Comparison of ENCODE assay signal across 21 cellular contexts in genomic region chr10:37246637-37247036, GRCh38.
DNase-seq lines count a peak whose midpoint lies in the region; ATAC-seq and TF ChIP-seq lines count a peak whose summit lies in the region.
"Had no signal": no experiment of that assay in that cellular context is flagged by ENCODE, and none has a peak within 500 bp of the region (broad histone marks: within the 10 kb centered on the region; RNA-seq: fewer than 3 reads in every experiment).

No MANE protein-coding gene starts in this region.

- H3K27me3 ChIP-seq in OCI-LY3 (ENCODE audit: low read depth, low read length): no peaks in the 10 kb centered on the region
- H3K27me3 ChIP-seq in RWPE2 (ENCODE audit: insufficient read depth, poor library complexity, severe bottlenecking): no peaks in the 10 kb centered on the region
- H3K27me3 ChIP-seq: BLaER1 treated with 17β-estradiol and CSF1 and Interleukin-3, amounts not matched to agents 10 nM and 100 nM had no signal

- no peak for ATAC-seq in RWPE2 (ENCODE audit: low read depth)
- ATAC-seq in HG02759 (IDR thresholded peaks at IDR 0.05; ENCODE audit: unreplicated experiment): no peak
- ATAC-seq: A549, GM12878 had no signal

- no peaks in the 10 kb centered on the region for H3K79me2 ChIP-seq in OCI-LY3 (ENCODE audit: low read length)

- H3K4me3 ChIP-seq in OCI-LY3 (ENCODE audit: low read length): no peak overlapping the region
- no peak overlapping the region for H3K4me3 ChIP-seq in RWPE2 (ENCODE audit: severe bottlenecking)
- H3K4me3 ChIP-seq: A549; BLaER1 treated with 17β-estradiol and CSF1 and Interleukin-3, amounts not matched to agents 10 nM and 100 nM; GM12878 had no signal

- no peaks in the 10 kb centered on the region for H3K36me3 ChIP-seq in OCI-LY3 (replicated peaks; ENCODE audit: low read depth, low read length)
- no peaks in the 10 kb centered on the region for H3K36me3 ChIP-seq in RWPE2 (ENCODE audit: low read depth)
- H3K36me3 ChIP-seq: BLaER1 treated with 17β-estradiol and CSF1 and Interleukin-3, amounts not matched to agents 10 nM and 100 nM had no signal

- H4K20me1 ChIP-seq in OCI-LY3 (ENCODE audit: insufficient read depth, low read length): no peaks in the 10 kb centered on the region
- H4K20me1 ChIP-seq: BLaER1 treated with 17β-estradiol and CSF1 and Interleukin-3, amounts not matched to agents 10 nM and 100 nM had no signal

- H3K4me2 ChIP-seq in OCI-LY3 (ENCODE audit: low read length): no peak overlapping the region
- H3K4me2 ChIP-seq: A549; BLaER1 treated with 17β-estradiol and CSF1 and Interleukin-3, amounts not matched to agents 10 nM and 100 nM had no signal

- H3K4me1 ChIP-seq in OCI-LY3 (ENCODE audit: low read length) (no peaks in the 10 kb centered on the region), RWPE2 (ENCODE audit: insufficient read depth, poor library complexity, severe bottlenecking) (no peaks in the 10 kb centered on the region)
- H3K4me1 ChIP-seq: BLaER1 treated with 17β-estradiol and CSF1 and Interleukin-3, amounts not matched to agents 10 nM and 100 nM had no signal

- TF ChIP-seq CTCF in C4-2B (conservative IDR thresholded peaks at IDR 0.05) (peak; percentile 10), OCI-LY3 (IDR thresholded peaks at IDR 0.05; ENCODE audit: low read depth, low read length) (peak; percentile 13; the same call in 1 of the 2 replicates), RWPE2 (IDR thresholded peaks at IDR 0.05; ENCODE audit: poor library complexity, severe bottlenecking) (peak; percentile 33)

- H2AFZ ChIP-seq in OCI-LY3 (ENCODE audit: low read depth, low read length): 0 out of 2 replicates have a peak overlapping the region, but pooled peaks have one; percentile 30

- DNase-seq in RWPE2 (ENCODE audit: low spot score) (no peak), iPS-NIHi7 (ENCODE audit: extremely low spot score) (no peak)
- DNase-seq: AML-193; CD4-positive, alpha-beta memory T cell; CD4-positive, CD25-positive, alpha-beta regulatory T cell; CD8-positive, alpha-beta memory T cell; COR-L47; DMS 273 treated with DMSO at 0.1 percent for 48 hours; DMS153; DMS53; DMS79; DND-41; EL; GDM1 had no signal

- no peak overlapping the region for H3K9ac ChIP-seq in OCI-LY3 (ENCODE audit: low read length)
- H3K9ac ChIP-seq: BLaER1 treated with 17β-estradiol and CSF1 and Interleukin-3, amounts not matched to agents 10 nM and 100 nM had no signal

- H3K9me3 ChIP-seq in OCI-LY3 (ENCODE audit: insufficient read depth, low read length) (no peaks in the 10 kb centered on the region), RWPE2 (ENCODE audit: severe bottlenecking) (no peaks in the 10 kb centered on the region)
- H3K9me3 ChIP-seq: A549; BLaER1 treated with 17β-estradiol and CSF1 and Interleukin-3, amounts not matched to agents 10 nM and 100 nM had no signal

- no peak overlapping the region for H3K27ac ChIP-seq in C4-2B
- no peak overlapping the region for H3K27ac ChIP-seq in OCI-LY3 (ENCODE audit: low read length)
- H3K27ac ChIP-seq in RWPE2 (ENCODE audit: poor library complexity, severe bottlenecking): no peak overlapping the region
- H3K27ac ChIP-seq: 22Rv1; A549; BLaER1 treated with 17β-estradiol and CSF1 and Interleukin-3, amounts not matched to agents 10 nM and 100 nM had no signal
